In the genomic region with DNA sequence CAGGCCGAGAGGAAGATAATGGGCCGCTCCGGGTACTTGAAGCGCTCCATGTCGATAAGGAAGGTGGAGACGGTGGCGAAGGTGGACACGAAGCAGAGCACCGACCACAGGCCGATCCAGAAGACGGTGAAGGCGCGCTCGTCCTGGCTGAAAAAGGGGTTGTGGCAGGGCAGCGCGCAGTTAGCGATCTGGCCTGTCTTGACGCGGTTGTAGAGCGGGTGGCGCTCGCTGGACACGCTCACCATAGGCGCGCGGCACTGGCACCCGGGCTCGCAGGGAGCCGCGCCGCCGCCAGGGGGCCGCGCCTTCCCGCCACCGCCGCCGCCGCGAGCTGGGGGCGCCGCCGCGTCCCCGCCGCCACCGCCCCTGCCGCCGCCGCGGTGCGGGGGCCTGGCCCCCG, we compare ENCODE assay signal across 8 cellular contexts. TPM values are rescaled to one million over a fixed set of nuclear protein-coding genes. Genes with fewer than 3 reads are reported as not detected.
DNase-seq lines count a peak whose midpoint lies in the region; ATAC-seq and TF ChIP-seq lines count a peak whose summit lies in the region.

No MANE protein-coding gene starts in this region.

- peaks cover 6% of the 10 kb centered on the region for H3K27me3 ChIP-seq in kidney epithelial cell (ENCODE audit: control insufficient read depth, insufficient read depth, low read length)

- peaks cover 26% of the 10 kb centered on the region for H3K4me1 Mint-ChIP-seq in central memory CD8-positive, alpha-beta T cell

- peak; percentile 77 for DNase-seq in AG10803 (ENCODE audit: low read depth)
- DNase-seq in SW 1271 (lab: John Stamatoyannopoulos, UW): peak; percentile 30 to 67
- DNase-seq in central memory CD8-positive, alpha-beta T cell (ENCODE audit: low spot score in 2 of 2): no peak
- DNase-seq in kidney epithelial cell (ENCODE audit: low read depth): no peak
- peak; percentile 63 for DNase-seq in stimulated activated CD4-positive, alpha-beta T cell treated with anti-CD3 and anti-CD28 coated beads, Interleukin-15, amount 100 ng/mL, for 24 hours

- no peaks in the 10 kb centered on the region for H3K36me3 Mint-ChIP-seq in central memory CD8-positive, alpha-beta T cell (ENCODE audit: insufficient read depth)

- peak; percentile 22 for ATAC-seq in GM18511 (IDR thresholded peaks at IDR 0.05; ENCODE audit: unreplicated experiment)
- ATAC-seq in HG03175 (IDR thresholded peaks at IDR 0.05; ENCODE audit: unreplicated experiment): peak; percentile 34
- ATAC-seq in central memory CD8-positive, alpha-beta T cell (replicated peaks; ENCODE audit: extremely low read depth, poor library complexity, severe bottlenecking): no peak
- ATAC-seq in GM21737 (IDR thresholded peaks at IDR 0.05; ENCODE audit: unreplicated experiment): no peak

- peak overlapping the region; percentile 73 for H3K4me3 ChIP-seq in AG10803 (ENCODE audit: low read length)
- H3K4me3 ChIP-seq in kidney epithelial cell (ENCODE audit: low read depth, low read length): peak overlapping the region; percentile 60

- no peaks in the 10 kb centered on the region for H3K9me3 Mint-ChIP-seq in central memory CD8-positive, alpha-beta T cell

- peaks cover 73% of the 10 kb centered on the region for H3K27me3 Mint-ChIP-seq in central memory CD8-positive, alpha-beta T cell

- TF ChIP-seq CTCF in AG10803 (conservative IDR thresholded peaks at IDR 0.05; ENCODE audit: low read length) (peak; percentile 29; the same call in 1 of the 2 replicates), kidney epithelial cell (IDR thresholded peaks at IDR 0.05; ENCODE audit: insufficient read depth, low read length, poor library complexity, severe bottlenecking) (peak; percentile 44)

- H3K27ac Mint-ChIP-seq in central memory CD8-positive, alpha-beta T cell (ENCODE audit: low read depth): no peak overlapping the region

- H3K4me3 Mint-ChIP-seq in central memory CD8-positive, alpha-beta T cell: peak overlapping the region; percentile 77

- no peaks in the 10 kb centered on the region for H3K36me3 ChIP-seq in kidney epithelial cell (ENCODE audit: control insufficient read depth, insufficient read depth, low read length)

RNA-seq across cellular contexts. Expression of a gene that starts 1.6 kb away (rescaled TPM):
- 12.7 and 18.7 TPM in 2 replicates for total RNA-seq in kidney epithelial cell

RNA-seq across cellular contexts. Expression of a gene that starts 35.3 kb away (rescaled TPM):
- not detected in 2 replicates for total RNA-seq in kidney epithelial cell

Comparison
In these comparisons a context has a peak if more than half of its experiments do, and no peak if none do; other contexts are left out.
1. DNase-seq: peak in AG10803 (single experiment), SW 1271 (2 of 2) and stimulated activated CD4-positive, alpha-beta T cell treated with anti-CD3 and anti-CD28 coated beads, Interleukin-15, amount 100 ng/mL, for 24 hours (single experiment); none in central memory CD8-positive, alpha-beta T cell (0 of 2) and kidney epithelial cell (single experiment).
2. ATAC-seq: peak in GM18511 (single experiment) and HG03175 (single experiment); none in central memory CD8-positive, alpha-beta T cell (single experiment) and GM21737 (single experiment).